In the genomic region with DNA sequence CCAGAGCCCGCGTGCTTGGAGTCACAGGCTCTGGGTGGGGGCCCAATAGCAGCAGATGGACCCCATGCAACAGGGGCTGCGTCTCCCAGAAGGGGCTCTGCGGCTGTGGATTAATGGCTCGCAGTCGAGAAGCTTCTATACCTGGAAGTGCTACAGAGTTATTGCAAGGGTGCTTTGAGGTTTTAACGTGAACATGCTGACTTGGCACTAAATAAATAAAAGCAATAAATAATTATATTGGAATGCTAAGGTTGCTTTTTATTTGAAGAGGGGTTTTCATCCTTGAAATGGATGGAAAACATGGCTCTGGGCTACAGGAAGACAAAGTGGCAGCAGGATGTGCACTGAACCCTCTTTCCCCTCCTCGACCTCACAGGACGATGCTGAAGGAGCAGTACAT, we compare ENCODE assay signal across 21 cellular contexts.
"Had no signal": no experiment of that assay in that cellular context is flagged by ENCODE, and none has a peak within 500 bp of the region (broad histone marks: within the 10 kb centered on the region; RNA-seq: fewer than 3 reads in every experiment).

No MANE protein-coding gene starts in this region.

- H3K9me3 Mint-ChIP-seq: effector memory CD8-positive, alpha-beta T cell; naive thymus-derived CD8-positive, alpha-beta T cell; stimulated activated effector memory CD8-positive, alpha-beta T cell treated with anti-CD3 and anti-CD28 coated beads, Interleukin-12 subunit alpha, Interleukin-12 subunit beta, amount 100 ng/mL, for 72 hours had no signal

- H3K36me3 Mint-ChIP-seq: naive thymus-derived CD8-positive, alpha-beta T cell; stimulated activated effector memory CD8-positive, alpha-beta T cell treated with anti-CD3 and anti-CD28 coated beads, Interleukin-12 subunit alpha, Interleukin-12 subunit beta, amount 100 ng/mL, for 72 hours had no signal

- H3K27ac Mint-ChIP-seq: effector memory CD8-positive, alpha-beta T cell; naive thymus-derived CD8-positive, alpha-beta T cell; progenitor cell of endocrine pancreas; stimulated activated effector memory CD8-positive, alpha-beta T cell treated with anti-CD3 and anti-CD28 coated beads, Interleukin-12 subunit alpha, Interleukin-12 subunit beta, amount 100 ng/mL, for 72 hours had no signal

- H3K4me3 Mint-ChIP-seq: effector memory CD8-positive, alpha-beta T cell; naive thymus-derived CD8-positive, alpha-beta T cell; stimulated activated effector memory CD8-positive, alpha-beta T cell treated with anti-CD3 and anti-CD28 coated beads, Interleukin-12 subunit alpha, Interleukin-12 subunit beta, amount 100 ng/mL, for 72 hours had no signal

- H3K4me1 Mint-ChIP-seq: naive thymus-derived CD8-positive, alpha-beta T cell; stimulated activated effector memory CD8-positive, alpha-beta T cell treated with anti-CD3 and anti-CD28 coated beads, Interleukin-12 subunit alpha, Interleukin-12 subunit beta, amount 100 ng/mL, for 72 hours had no signal

- DNase-seq: cortex of kidney; effector memory CD8-positive, alpha-beta T cell; foreskin fibroblast; gastrocnemius medialis; head of caudate nucleus; left ventricle myocardium superior; lower lobe of right lung; naive thymus-derived CD8-positive, alpha-beta T cell; sigmoid colon; stimulated activated CD4-positive, alpha-beta T cell treated with anti-CD3 and anti-CD28 coated beads, Interleukin-2, amount 100 ng/mL, for 24 hours; stimulated activated CD4-positive, alpha-beta T cell treated with anti-CD3 and anti-CD28 coated beads, Interleukin-4, amount 100 ng/mL, for 24 hours; stimulated activated naive CD4-positive, alpha-beta T cell treated with Interleukin-2 at 50 U/mL for 16 hours; stomach; thyroid gland; trophoblast cell had no signal

- H3K27ac ChIP-seq: epithelial cell of prostate, gastrocnemius medialis, lower lobe of right lung, parathyroid adenoma, right atrium auricular region, sigmoid colon, thyroid gland, vagina had no signal
